ENCODE assay signal across 16 cellular contexts in the genomic region with DNA sequence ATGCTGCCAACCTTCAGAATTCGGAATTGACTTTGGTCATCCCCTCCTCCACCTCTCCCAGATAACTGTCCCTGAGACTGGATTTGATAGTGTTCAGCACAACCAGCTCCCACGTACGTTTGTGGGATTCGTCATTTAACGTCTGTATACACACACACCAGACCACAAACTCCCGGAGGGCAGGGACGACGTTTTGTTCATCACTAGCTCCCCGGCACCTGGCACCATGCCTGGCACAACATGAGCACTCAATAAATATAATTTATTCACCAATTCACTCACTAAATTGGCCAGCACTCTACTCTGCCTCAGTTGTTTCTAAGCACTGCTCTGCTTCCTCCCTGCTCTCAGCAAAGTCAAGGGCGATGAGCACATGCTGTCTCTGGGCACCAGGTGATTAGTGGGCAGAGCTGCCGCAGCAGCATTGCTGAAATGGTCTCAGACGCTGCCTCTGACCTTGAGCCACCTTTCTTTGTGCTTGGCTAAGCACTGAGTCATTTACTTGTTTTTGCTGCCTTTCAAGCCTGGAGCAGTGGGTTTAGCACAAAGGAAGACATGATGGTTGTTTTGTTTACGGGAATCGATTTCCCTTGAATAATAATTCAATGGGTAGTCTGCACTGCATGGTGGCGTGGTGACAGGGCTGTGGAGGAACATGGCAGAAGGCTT. TPM values are rescaled to one million over a fixed set of nuclear protein-coding genes. Genes with fewer than 3 reads are reported as not detected.
DNase-seq lines count a peak whose midpoint lies in the region; ATAC-seq, FAIRE-seq and TF ChIP-seq lines count a peak whose summit lies in the region.
"Had no signal": no experiment of that assay in that cellular context is flagged by ENCODE, and none has a peak within 500 bp of the region (broad histone marks: within the 10 kb centered on the region; RNA-seq: fewer than 3 reads in every experiment).

No MANE protein-coding gene starts in this region.

- H3K9me3 ChIP-seq in A549 (no peaks in the 10 kb centered on the region), HEK293 (ENCODE audit: control insufficient read depth, insufficient read depth, low read depth, low read length) (no peaks in the 10 kb centered on the region), Panc1 (ENCODE audit: control insufficient read depth, insufficient read depth, low read depth, low read length) (no peaks in the 10 kb centered on the region)
- no peaks in the 10 kb centered on the region for H3K9me3 ChIP-seq in naive thymus-derived CD4-positive, alpha-beta T cell (ENCODE audit: control insufficient read depth in 2 of 3, low read length in 3 of 3)

- no peak for TF ChIP-seq POLR2A in A549 (IDR thresholded peaks at IDR 0.05; ENCODE audit: low read length)

- DNase-seq in A549 (ENCODE audit: low read depth in 1 of 2, low spot score in 1 of 2) (peak in 1 of 2 experiments; percentile 8), Panc1 (ENCODE audit: low read depth, low spot score) (peak; percentile 13), glomerular endothelial cell (ENCODE audit: extremely low read depth, low read depth, low spot score) (peak; percentile 12), NCI-H2081 (lab: John Stamatoyannopoulos, UW) (no peak), chondrocyte (ENCODE audit: low spot score) (no peak)
- no peak for DNase-seq in activated CD4-positive, alpha-beta T cell treated with anti-CD3 and anti-CD28 coated beads, Interleukin-2, amount 50 U/mL, for 48 hours
- DNase-seq in naive thymus-derived CD4-positive, alpha-beta T cell: no peak
- DNase-seq: activated CD8-positive, alpha-beta T cell treated with anti-CD3 and anti-CD28 coated beads, Interleukin-2, amount 10 ng/mL, durations not matched to agents 7 days and 5 days; activated gamma-delta T cell treated with Interleukin-2 at 50 U/mL for 16 hours; IMR-90; NCI-H1694; stimulated activated naive CD4-positive, alpha-beta T cell had no signal

- no TSS peak for BruUV-seq in Panc1 (replicated peaks; lab: Mats Ljungman, UMichigan)

- peak overlapping the region; percentile 24; the same call in 1 of the 3 replicates for H3K4me2 ChIP-seq in A549

- no peak overlapping the region for H3K27ac Mint-ChIP-seq in naive thymus-derived CD4-positive, alpha-beta T cell
- H3K27ac Mint-ChIP-seq in chondrocyte (ENCODE audit: unreplicated experiment): no peak overlapping the region
- H3K27ac Mint-ChIP-seq: activated CD8-positive, alpha-beta T cell treated with anti-CD3 and anti-CD28 coated beads, Interleukin-2, amount 10 ng/mL, durations not matched to agents 7 days and 5 days had no signal

- 9% methylated on average over 13 of the region's 15 CpGs for WGBS in A549 (ENCODE audit: missing lambda C conversion rate)

- H3K27me3 Mint-ChIP-seq in naive thymus-derived CD4-positive, alpha-beta T cell: peaks cover 0 to 26% (median 4%) of the 10 kb centered on the region in 5 donors
- H3K27me3 Mint-ChIP-seq in chondrocyte (ENCODE audit: low read depth): peaks cover 33% of the 10 kb centered on the region

- no peak for TF ChIP-seq RAD21 in A549 (conservative IDR thresholded peaks at IDR 0.05 in 1 of 2, IDR thresholded peaks at IDR 0.05 in 1 of 2)

- TF ChIP-seq EP300 in A549 (IDR thresholded peaks at IDR 0.05): no peak

- POLR2A ChIA-PET in A549 (lab: Yijun Ruan, JAX) (no interaction called here), HEK293 (lab: Yijun Ruan, JAX) (no interaction called here), Panc1 (lab: Charles Lee) (no interaction called here)
- POLR2A ChIA-PET in naive thymus-derived CD4-positive, alpha-beta T cell (lab: Charles Lee): no interaction called here

- CTCF ChIA-PET in A549 (lab: Yijun Ruan, JAX): interaction anchor here (0.7 kb wide), 1 partner anchor 364 kb away, joined by 3 read pairs; no protein-coding TSS in a partner anchor
- CTCF ChIA-PET in HEK293 (lab: Yijun Ruan, JAX): interaction anchor here (0.6 to 2.1 kb wide), 5 partner anchors 9 to 503 kb away, joined by 3 to 9 read pairs (median 3); no protein-coding TSS in a partner anchor
- CTCF ChIA-PET in Panc1 (lab: Charles Lee): no interaction called here
- CTCF ChIA-PET in naive thymus-derived CD4-positive, alpha-beta T cell (lab: Charles Lee): no interaction called here

- no peak for FAIRE-seq in A549 (lab: Jason Lieb, UNC)
- FAIRE-seq: G401.6 had no signal

- no peaks in the 10 kb centered on the region for H3K27me3 ChIP-seq in Panc1 (ENCODE audit: control insufficient read depth, insufficient read depth, low read length)
- no peaks in the 10 kb centered on the region for H3K27me3 ChIP-seq in naive thymus-derived CD4-positive, alpha-beta T cell (ENCODE audit: control insufficient read depth in 2 of 2, insufficient read depth in 2 of 2, low read length in 2 of 2)

- ATAC-seq in A549 (no peak; a peak in 1 of 6 replicates), Panc1 (peak; percentile 90)
- ATAC-seq in naive thymus-derived CD4-positive, alpha-beta T cell: no peak
- ATAC-seq: activated CD8-positive, alpha-beta T cell treated with anti-CD3 and anti-CD28 coated beads, Interleukin-2, amount 10 ng/mL, durations not matched to agents 7 days and 5 days had no signal

- H3K36me3 Mint-ChIP-seq in naive thymus-derived CD4-positive, alpha-beta T cell: peaks cover 0 to 3% (median 0%) of the 10 kb centered on the region in 5 donors
- H3K36me3 Mint-ChIP-seq in chondrocyte (ENCODE audit: low read depth): no peaks in the 10 kb centered on the region

- H3K4me1 ChIP-seq in A549 (no peaks in the 10 kb centered on the region), HEK293 (ENCODE audit: control insufficient read depth, insufficient read depth, low read length) (0 out of 2 replicates have a peak, but pooled peaks cover 5% of the 10 kb centered on the region), Panc1 (ENCODE audit: control insufficient read depth, insufficient read depth, low read length) (peaks cover 10% of the 10 kb centered on the region)
- H3K4me1 ChIP-seq in naive thymus-derived CD4-positive, alpha-beta T cell (ENCODE audit: control insufficient read depth in 2 of 2, insufficient read depth in 2 of 2, low read length in 2 of 2): peaks cover 0 to 13% of the 10 kb centered on the region in 2 donors

- H3K27ac ChIP-seq in A549 (no peak overlapping the region), HEK293 (ENCODE audit: extremely low read depth, low read depth, low read length) (no peak overlapping the region), Panc1 (ENCODE audit: low read length) (peak overlapping the region; percentile 26)
- H3K27ac ChIP-seq in naive thymus-derived CD4-positive, alpha-beta T cell (ENCODE audit: low read depth, low read length): no peak overlapping the region
- H3K27ac ChIP-seq: epithelial cell of prostate had no signal

- TF ChIP-seq CTCF in A549 (IDR thresholded peaks at IDR 0.05) (no peak), HEK293 (tag by site-specific recombination; IDR thresholded peaks at IDR 0.05) (no peak), Panc1 (IDR thresholded peaks at IDR 0.05) (no peak), chondrocyte (IDR thresholded peaks at IDR 0.05) (no peak)

- no peak overlapping the region for H3K4me3 Mint-ChIP-seq in naive thymus-derived CD4-positive, alpha-beta T cell
- H3K4me3 Mint-ChIP-seq in chondrocyte (ENCODE audit: unreplicated experiment): no peak overlapping the region
- H3K4me3 Mint-ChIP-seq: activated CD8-positive, alpha-beta T cell treated with anti-CD3 and anti-CD28 coated beads, Interleukin-2, amount 10 ng/mL, durations not matched to agents 7 days and 5 days had no signal

- H3K9me3 Mint-ChIP-seq in naive thymus-derived CD4-positive, alpha-beta T cell: peaks cover 0 to 8% (median 0%) of the 10 kb centered on the region in 11 donors
- H3K9me3 Mint-ChIP-seq in chondrocyte (ENCODE audit: low read depth): no peaks in the 10 kb centered on the region

- intact Hi-C loops in Panc1 (cut with micrococcal nuclease; ENCODE audit: unreplicated experiment): no loop called here
- intact Hi-C loops in naive thymus-derived CD4-positive, alpha-beta T cell (cut with micrococcal nuclease): loop anchor here in 1 of 2 donors (10.0 kb wide), 1 partner anchor 239 kb away; the partner anchor contains the start of genes KATNAL2 and PIAS2

- peaks cover 10 to 22% (median 18%) of the 10 kb centered on the region in 7 donors for H3K4me1 Mint-ChIP-seq in naive thymus-derived CD4-positive, alpha-beta T cell
- H3K4me1 Mint-ChIP-seq in chondrocyte (ENCODE audit: low read depth): no peaks in the 10 kb centered on the region

- H3K4me3 ChIP-seq in A549 (no peak overlapping the region), HEK293 (ENCODE audit: low read depth, low read length) (no peak overlapping the region), Panc1 (ENCODE audit: low read depth in 2 of 2, low read length in 2 of 2) (peak overlapping the region in 1 of 2 experiments; percentile 23; a peak in 2 of 4 replicates)
- H3K4me3 ChIP-seq in naive thymus-derived CD4-positive, alpha-beta T cell (ENCODE audit: low read length): no peak overlapping the region

- H3K36me3 ChIP-seq in HEK293 (ENCODE audit: control insufficient read depth in 2 of 2, insufficient read depth in 1 of 2, low read length in 2 of 2) (no peaks in the 10 kb centered on the region), Panc1 (ENCODE audit: control insufficient read depth, insufficient read depth, low read length) (no peaks in the 10 kb centered on the region)
- H3K36me3 ChIP-seq in naive thymus-derived CD4-positive, alpha-beta T cell (ENCODE audit: control insufficient read depth in 2 of 3, insufficient read depth in 3 of 3, low read length in 3 of 3): no peaks in the 10 kb centered on the region

- in situ Hi-C loops in Panc1 (cut with HindIII; ENCODE audit: low pct_unique_long_range_greater_than_20kb, low sequenced_read_pairs): no loop called here

TF ChIP-seq in A549, 52 proteins besides CTCF, POLR2A, EP300 and RAD21 (continues in another document):
- TF ChIP-seq KDM5A (IDR thresholded peaks at IDR 0.05): no peak
- no peak for TF ChIP-seq FOSB (CRISPR knock-in tag; IDR thresholded peaks at IDR 0.05)

TF ChIP-seq in HEK293, 187 proteins besides CTCF, POLR2A, EP300 and RAD21 (continues in another document):
- TF ChIP-seq ZBTB8A (tag by site-specific recombination; IDR thresholded peaks at IDR 0.05) (no peak), ZNF544 (tag by site-specific recombination; IDR thresholded peaks at IDR 0.05) (no peak), ZNF157 (tag by site-specific recombination; IDR thresholded peaks at IDR 0.05) (no peak)

RNA-seq across cellular contexts. Expression of gene LOXHD1, which starts 19.3 kb away (rescaled TPM):
- polyA plus RNA-seq in A549 (2011; rRNA removed) (not detected in 2 replicates), A549 (2017; fragmentation: RNase III; extraction: RNeasy Plus Mini Kit Qiagen cat#74134 plus additional on column Dnase treatment) (not detected in 3 replicates)
- polyA plus RNA-seq in A549 (2012; cell fraction: cytosol; rRNA removed): not detected in 2 replicates
- not detected in 2 replicates for polyA plus RNA-seq in A549 (2012; cell fraction: nucleus; rRNA removed)
- not detected in 2 replicates for polyA minus RNA-seq in A549 (2011; rRNA and poly(A)+ RNA removed)
- total RNA-seq in Panc1 (2021; ENCODE audit: unreplicated experiment) (not detected), glomerular endothelial cell (not detected in 2 replicates), chondrocyte (not detected in 3 replicates)
- not detected for polyA plus RNA-seq in Panc1 (2012; ENCODE audit: insufficient read length)
- total RNA-seq in naive thymus-derived CD4-positive, alpha-beta T cell: 1 to 10 TPM in 1 of 5 experiments, under 1 TPM in 3, not detected in 1; 0.08 to 1.2 (median 0.23) TPM
- polyA plus RNA-seq in naive thymus-derived CD4-positive, alpha-beta T cell: not detected
- total RNA-seq: IMR-90, OCI-LY7 had no signal
- polyA plus RNA-seq: IMR-90 had no signal

Comparison
In these comparisons a context has a peak if more than half of its experiments do, and no peak if none do; other contexts are left out.
1. DNase-seq: peak in Panc1 (single experiment) and glomerular endothelial cell (single experiment); none in activated CD4-positive, alpha-beta T cell treated with anti-CD3 and anti-CD28 coated beads, Interleukin-2, amount 50 U/mL, for 48 hours (0 of 2), NCI-H2081 (0 of 2), naive thymus-derived CD4-positive, alpha-beta T cell (0 of 9) and chondrocyte (single experiment).
2. CTCF ChIA-PET loops: an anchor here in A549 (0.7 kb wide) and HEK293 (0.6 to 2.1 kb wide); none called in Panc1 and naive thymus-derived CD4-positive, alpha-beta T cell.